Comparison of ENCODE assay signal across 10 cellular contexts in genomic region chr21:45995686-45996179, GRCh38. TPM values are rescaled to one million over a fixed set of nuclear protein-coding genes. Genes with fewer than 3 reads are reported as not detected.
DNase-seq lines count a peak whose midpoint lies in the region; ATAC-seq and TF ChIP-seq lines count a peak whose summit lies in the region.
"Had no signal": no experiment of that assay in that cellular context is flagged by ENCODE, and none has a peak within 500 bp of the region (broad histone marks: within the 10 kb centered on the region; RNA-seq: fewer than 3 reads in every experiment).

No MANE protein-coding gene starts in this region.

- H3K27me3 ChIP-seq in WERI-Rb-1 (ENCODE audit: insufficient read depth, low read depth, severe bottlenecking) = no peaks in the 10 kb centered on the region
- no peaks in the 10 kb centered on the region for H3K27me3 ChIP-seq in left ventricle myocardium inferior (ENCODE audit: low read depth)

- no peak for ATAC-seq in HG02623 (IDR thresholded peaks at IDR 0.05; ENCODE audit: unreplicated experiment)
- ATAC-seq: activated CD4-positive, CD25-positive, alpha-beta regulatory T cell treated with anti-CD3 and anti-CD28 coated beads, Interleukin-2, amount 50 U/mL, for 24 hours had no signal

- peaks cover 0 to 67% of the 10 kb centered on the region in 2 experiments; a peak in 1 of 3 replicates for H3K36me3 ChIP-seq in HEK293 (ENCODE audit: control insufficient read depth in 2 of 2, insufficient read depth in 1 of 2, low read length in 2 of 2)
- peaks cover 8% of the 10 kb centered on the region for H3K36me3 ChIP-seq in WERI-Rb-1
- peaks cover 90% of the 10 kb centered on the region for H3K36me3 ChIP-seq in left ventricle myocardium inferior

- DNase-seq in WERI-Rb-1 (peak; percentile 9), left ventricle myocardium inferior (peak; percentile 10), C1 segment of cervical spinal cord (lab: John Stamatoyannopoulos, UW) (no peak), KG1 (lab: John Stamatoyannopoulos, UW) (no peak)
- DNase-seq in stimulated activated CD8-positive, alpha-beta memory T cell treated with anti-CD3 and anti-CD28 coated beads, Interleukin-4, amount 100 ng/mL, for 48 hours = peak; percentile 24
- DNase-seq: NCI-H2171, substantia nigra had no signal

- intact Hi-C loops in left ventricle myocardium inferior (cut with micrococcal nuclease) = no loop called here

- POLR2A ChIA-PET in HEK293 (lab: Yijun Ruan, JAX) = no interaction called here

- H3K9me3 ChIP-seq in HEK293 (ENCODE audit: control insufficient read depth, insufficient read depth, low read depth, low read length) = no peaks in the 10 kb centered on the region
- H3K9me3 ChIP-seq in WERI-Rb-1 (ENCODE audit: severe bottlenecking) = no peaks in the 10 kb centered on the region
- H3K9me3 ChIP-seq in left ventricle myocardium inferior (replicated peaks) = no peaks in the 10 kb centered on the region

- no peak overlapping the region for H3K4me3 ChIP-seq in HEK293 (ENCODE audit: low read depth, low read length)
- no peak overlapping the region for H3K4me3 ChIP-seq in WERI-Rb-1 (ENCODE audit: low read depth, low read length)
- no peak overlapping the region for H3K4me3 ChIP-seq in left ventricle myocardium inferior

- TF ChIP-seq CTCF in HEK293 (tag by site-specific recombination; IDR thresholded peaks at IDR 0.05) = no peak
- TF ChIP-seq CTCF in WERI-Rb-1 (IDR thresholded peaks at IDR 0.05; ENCODE audit: low read depth, low read length) = no peak
- TF ChIP-seq CTCF in left ventricle myocardium inferior (IDR thresholded peaks at IDR 0.05; ENCODE audit: borderline replicate concordance) = no peak

- no peak overlapping the region for H3K27ac ChIP-seq in HEK293 (ENCODE audit: extremely low read depth, low read depth, low read length)
- H3K27ac ChIP-seq in WERI-Rb-1 = no peak overlapping the region; the same call in 1 of the 2 replicates
- no peak overlapping the region for H3K27ac ChIP-seq in left ventricle myocardium inferior (replicated peaks)

- CTCF ChIA-PET in HEK293 (lab: Yijun Ruan, JAX) = interaction anchor here (0.6 kb wide), 1 partner anchor 18 kb away, joined by 6 read pairs; no protein-coding TSS in a partner anchor

- H3K4me1 ChIP-seq in HEK293 (ENCODE audit: control insufficient read depth, insufficient read depth, low read length) (no peaks in the 10 kb centered on the region), left ventricle myocardium inferior (peaks cover 25% of the 10 kb centered on the region)

TF ChIP-seq in HEK293, 187 proteins besides CTCF, POLR2A, EP300 and RAD21:
- TF ChIP-seq GLIS1 (tag by site-specific recombination; IDR thresholded peaks at IDR 0.05) (peak; percentile 99), ZIC2 (tag by site-specific recombination; IDR thresholded peaks at IDR 0.05) (peak; percentile 98), ZNF202 (tag by site-specific recombination; IDR thresholded peaks at IDR 0.05; ENCODE audit: borderline replicate concordance) (no peak), ZNF692 (tag by site-specific recombination; IDR thresholded peaks at IDR 0.05) (0 out of 2 replicates have a peak, but pooled peaks have one; percentile 24), ZNF776 (tag by site-specific recombination; IDR thresholded peaks at IDR 0.05; ENCODE audit: borderline replicate concordance) (no peak), SP7 (tag by site-specific recombination; IDR thresholded peaks at IDR 0.05) (no peak; the same call in 1 of the 2 replicates), ZFP69B (tag by site-specific recombination; IDR thresholded peaks at IDR 0.05) (0 out of 2 replicates have a peak, but pooled peaks have one; percentile 32), SCRT2 (tag by site-specific recombination; IDR thresholded peaks at IDR 0.05) (peak; percentile 44), ZNF26 (tag by site-specific recombination; IDR thresholded peaks at IDR 0.05) (no peak), KLF1 (tag by site-specific recombination; IDR thresholded peaks at IDR 0.05) (no peak), ZNF629 (tag by site-specific recombination; IDR thresholded peaks at IDR 0.05) (no peak), PATZ1 (tag by site-specific recombination; IDR thresholded peaks at IDR 0.05) (peak; percentile 61; the same call in 1 of the 2 replicates), ZNF335 (tag by site-specific recombination; conservative IDR thresholded peaks at IDR 0.05) (peak; percentile 50)

RNA-seq across cellular contexts. Expression of gene COL6A1, which starts 14.2 kb away (rescaled TPM):
- total RNA-seq in left ventricle myocardium inferior = 154 TPM

Comparison
In these comparisons a context has a peak if more than half of its experiments do, and no peak if none do; other contexts are left out.
1. DNase-seq: peak in WERI-Rb-1 (single experiment), left ventricle myocardium inferior (single experiment) and stimulated activated CD8-positive, alpha-beta memory T cell treated with anti-CD3 and anti-CD28 coated beads, Interleukin-4, amount 100 ng/mL, for 48 hours (single experiment); none in C1 segment of cervical spinal cord (0 of 14) and KG1 (single experiment).